In the genomic region with DNA sequence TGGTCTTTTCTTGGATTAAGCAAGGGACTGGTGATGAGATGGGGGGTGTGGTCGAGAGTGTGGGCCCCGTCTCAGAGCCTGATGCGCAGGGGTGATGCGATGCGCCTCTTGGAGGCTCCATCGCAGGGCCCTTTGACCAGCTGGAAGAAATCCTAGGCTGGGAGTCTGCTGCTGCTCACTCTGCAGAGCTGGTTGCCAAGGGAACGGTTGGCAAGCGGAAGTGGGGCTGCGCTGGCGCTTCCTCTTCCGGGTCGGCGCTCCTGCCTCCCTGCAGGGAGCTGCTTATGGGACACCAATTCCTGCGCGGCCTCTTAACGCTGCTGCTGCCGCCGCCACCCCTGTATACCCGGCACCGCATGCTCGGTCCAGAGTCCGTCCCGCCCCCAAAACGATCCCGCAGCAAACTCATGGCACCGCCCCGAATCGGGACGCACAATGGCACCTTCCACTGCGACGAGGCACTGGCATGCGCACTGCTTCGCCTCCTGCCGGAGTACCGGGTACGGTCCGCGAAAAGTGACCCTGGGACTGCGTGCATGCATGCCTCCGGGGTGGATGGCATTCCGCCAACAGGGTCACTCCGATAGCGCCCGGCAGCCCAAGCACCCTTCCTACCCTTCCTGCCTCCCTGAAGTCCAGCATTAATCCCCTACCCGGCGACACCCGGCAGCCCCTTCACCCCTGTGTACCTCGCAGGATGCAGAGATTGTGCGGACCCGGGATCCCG, we compare ENCODE assay signal across 8 cellular contexts. TPM values are rescaled to one million over a fixed set of nuclear protein-coding genes. Genes with fewer than 3 reads are reported as not detected.
DNase-seq lines count a peak whose midpoint lies in the region; ATAC-seq and TF ChIP-seq lines count a peak whose summit lies in the region.

TSS of gene MYG1 (plus strand) at position 242 of the 727 bp plus-strand sequence. CDS start at position 285, 43 bp downstream.

- H3K27me3 Mint-ChIP-seq in activated B cell treated with CpG ODN at 0.5 μM for 24 hours, result no peaks in the 10 kb centered on the region

- TF ChIP-seq CTCF in AG04449 (IDR thresholded peaks at IDR 0.05; ENCODE audit: insufficient read depth, low read length, missing control alignments) (peak; percentile 41), activated B cell treated with CpG ODN at 0.5 μM for 24 hours (IDR thresholded peaks at IDR 0.05) (no peak)

- peaks cover 68% of the 10 kb centered on the region for H3K4me1 Mint-ChIP-seq in activated B cell treated with CpG ODN at 0.5 μM for 24 hours

- CTCF ChIA-PET in AG04449 (lab: Yijun Ruan, JAX), result interaction anchor here (0.7 to 22.9 kb wide), 9 partner anchors 9 to 236 kb away, joined by 3 to 659 read pairs (median 4); partner anchors contain the start of genes AAAS and ITGB7
- CTCF ChIA-PET in activated B cell treated with CpG ODN at 0.5 μM for 24 hours (lab: Charles Lee), result interaction anchor here (0.7 to 5.5 kb wide), 8 partner anchors 22 to 140 kb away, joined by 3 to 37 read pairs (median 8); partner anchors contain the start of gene AAAS

- H3K4me3 Mint-ChIP-seq in activated B cell treated with CpG ODN at 0.5 μM for 24 hours, result peak within 1 kb of the TSS; percentile 100

- peaks cover 70% of the 10 kb centered on the region for H3K36me3 Mint-ChIP-seq in activated B cell treated with CpG ODN at 0.5 μM for 24 hours (ENCODE audit: low read depth)

- peak within 1 kb of the TSS; percentile 46 for H3K27ac ChIP-seq in caudate nucleus (ENCODE audit: low read depth, low read length)

- intact Hi-C loops in activated B cell treated with CpG ODN at 0.5 μM for 24 hours (cut with micrococcal nuclease), result loop anchor here (1.0 kb wide), 5 partner anchors 22 to 153 kb away; partner anchors contain the start of genes AAAS, CSAD, ESPL1 and PCBP2

- H3K9me3 Mint-ChIP-seq in activated B cell treated with CpG ODN at 0.5 μM for 24 hours, result no peaks in the 10 kb centered on the region

- POLR2A ChIA-PET in AG04449 (lab: Yijun Ruan, JAX) (interaction anchor here (0.6 to 2.9 kb wide), 6 partner anchors 20 to 83 kb away, joined by 3 to 19 read pairs (median 3); partner anchors contain the start of gene AAAS), activated B cell treated with CpG ODN at 0.5 μM for 24 hours (lab: Charles Lee) (interaction anchor here (0.7 to 8.5 kb wide), 14 partner anchors 9 to 220 kb away, joined by 3 to 114 read pairs (median 4); partner anchors contain the start of genes AAAS, CSAD, ESPL1 and SPRYD3)

- DNase-seq in AG04449 (ENCODE audit: low read depth, low spot score), result no peak
- DNase-seq in NCI-H2227 treated with DMSO at 0.1 percent for 48 hours (lab: John Stamatoyannopoulos, UW), result peak; percentile 85
- peak; percentile 77 for DNase-seq in activated B cell treated with CpG ODN at 0.5 μM for 24 hours
- peak in 60 of 61 donors; percentile 24 to 96 (median 85) for DNase-seq in caudate nucleus (lab: John Stamatoyannopoulos, UW)
- peak; percentile 85 for DNase-seq in iris pigment epithelial cell (ENCODE audit: low read depth)
- peak; percentile 77 to 80 for DNase-seq in stimulated activated CD4-positive, alpha-beta T cell treated with anti-CD3 and anti-CD28 coated beads, Interleukin-12 subunit alpha, Interleukin-12 subunit beta, amount 100 ng/mL, for 24 hours (ENCODE audit: low read depth in 2 of 2)

- H3K27ac Mint-ChIP-seq in activated B cell treated with CpG ODN at 0.5 μM for 24 hours, result peak within 1 kb of the TSS; percentile 95

- peak; percentile 67 for ATAC-seq in GM18867 (IDR thresholded peaks at IDR 0.05; ENCODE audit: unreplicated experiment)
- peak; percentile 72 for ATAC-seq in HG03135 (IDR thresholded peaks at IDR 0.05; ENCODE audit: unreplicated experiment)
- peak; percentile 56 for ATAC-seq in activated B cell treated with CpG ODN at 0.5 μM for 24 hours (ENCODE audit: low read depth)

- peak within 1 kb of the TSS; percentile 93 for H3K4me3 ChIP-seq in AG04449 (ENCODE audit: low read depth, low read length)

RNA-seq across cellular contexts. Expression of gene MYG1, which starts in this region (rescaled TPM):
- total RNA-seq in activated B cell treated with CpG ODN at 0.5 μM for 24 hours, result 59.1 and 65.3 TPM in 2 replicates
